17 cellular contexts compared by ENCODE assay signal in genomic region chrX:265502-265901, GRCh38.
"Had no signal": no experiment of that assay in that cellular context is flagged by ENCODE, and none has a peak within 500 bp of the region (broad histone marks: within the 10 kb centered on the region; RNA-seq: fewer than 3 reads in every experiment).

No MANE protein-coding gene starts in this region.

- ATAC-seq: activated CD4-positive, alpha-beta T cell treated with anti-CD3 and anti-CD28 coated beads for 36 hours; activated CD8-positive, alpha-beta T cell treated with anti-CD3 and anti-CD28 coated beads, Interleukin-2, amount 10 ng/mL, durations not matched to agents 7 days and 5 days; activated naive CD4-positive, alpha-beta T cell treated with anti-CD3 and anti-CD28 coated beads, Interleukin-2, amount 50 U/mL, for 72 hours; natural killer cell treated with Interleukin-12 subunit alpha and Interleukin-12 subunit beta and Interleukin-15 and Interleukin-18, amount 100 ng/mL, for 72 hours; stimulated activated naive CD8-positive, alpha-beta T cell treated with anti-CD3 and anti-CD28 coated beads, Interleukin-15, amount 100 ng/mL, for 72 hours had no signal

- H3K27ac ChIP-seq: brain microvascular endothelial cell, esophagus muscularis mucosa, thyroid gland, vagina had no signal

- H3K4me3 Mint-ChIP-seq: activated CD4-positive, alpha-beta T cell treated with anti-CD3 and anti-CD28 coated beads for 36 hours; activated CD8-positive, alpha-beta T cell treated with anti-CD3 and anti-CD28 coated beads, Interleukin-2, amount 10 ng/mL, durations not matched to agents 7 days and 5 days; memory B cell; natural killer cell treated with Interleukin-12 subunit alpha and Interleukin-12 subunit beta and Interleukin-15 and Interleukin-18, amount 100 ng/mL, for 72 hours; stimulated activated naive CD8-positive, alpha-beta T cell treated with anti-CD3 and anti-CD28 coated beads, Interleukin-15, amount 100 ng/mL, for 72 hours had no signal

- H3K27me3 Mint-ChIP-seq: activated CD4-positive, alpha-beta T cell treated with anti-CD3 and anti-CD28 coated beads for 36 hours; memory B cell; natural killer cell treated with Interleukin-12 subunit alpha and Interleukin-12 subunit beta and Interleukin-15 and Interleukin-18, amount 100 ng/mL, for 72 hours; stimulated activated naive CD8-positive, alpha-beta T cell treated with anti-CD3 and anti-CD28 coated beads, Interleukin-15, amount 100 ng/mL, for 72 hours had no signal

- H3K4me3 ChIP-seq: esophagus muscularis mucosa, thyroid gland, vagina had no signal

- H3K9me3 ChIP-seq: esophagus muscularis mucosa, thyroid gland, vagina had no signal

- H3K9me3 Mint-ChIP-seq: activated naive CD4-positive, alpha-beta T cell treated with anti-CD3 and anti-CD28 coated beads, Interleukin-2, amount 50 U/mL, for 72 hours; activated T-helper 2 cell treated with anti-CD3 and anti-CD28 coated beads, Interferon-gamma antibody, Interleukin-2, Interleukin-4, amounts not matched to agents 10 μg/mL and 5 μg/mL and 100 μg/mL, durations not matched to agents 14 hours and 24 hours and 36 hours; memory B cell; natural killer cell treated with Interleukin-12 subunit alpha and Interleukin-12 subunit beta and Interleukin-15 and Interleukin-18, amount 100 ng/mL, for 72 hours; stimulated activated naive CD8-positive, alpha-beta T cell treated with anti-CD3 and anti-CD28 coated beads, Interleukin-15, amount 100 ng/mL, for 72 hours had no signal

- H3K27ac Mint-ChIP-seq: activated CD4-positive, alpha-beta T cell treated with anti-CD3 and anti-CD28 coated beads for 36 hours; activated CD8-positive, alpha-beta T cell treated with anti-CD3 and anti-CD28 coated beads, Interleukin-2, amount 10 ng/mL, durations not matched to agents 7 days and 5 days; activated T-helper 2 cell treated with anti-CD3 and anti-CD28 coated beads, Interferon-gamma antibody, Interleukin-2, Interleukin-4, amounts not matched to agents 10 μg/mL and 5 μg/mL and 100 μg/mL, durations not matched to agents 14 hours and 24 hours and 36 hours; memory B cell; natural killer cell treated with Interleukin-12 subunit alpha and Interleukin-12 subunit beta and Interleukin-15 and Interleukin-18, amount 100 ng/mL, for 72 hours; stimulated activated naive CD8-positive, alpha-beta T cell treated with anti-CD3 and anti-CD28 coated beads, Interleukin-15, amount 100 ng/mL, for 72 hours had no signal

- H3K4me1 Mint-ChIP-seq: activated CD4-positive, alpha-beta T cell treated with anti-CD3 and anti-CD28 coated beads for 36 hours; memory B cell; stimulated activated naive CD8-positive, alpha-beta T cell treated with anti-CD3 and anti-CD28 coated beads, Interleukin-15, amount 100 ng/mL, for 72 hours had no signal

- FAIRE-seq: endometrium had no signal

- H3K4me1 ChIP-seq: thyroid gland, vagina had no signal

- DNase-seq: activated CD4-positive, alpha-beta T cell treated with anti-CD3 and anti-CD28 coated beads for 36 hours; activated CD8-positive, alpha-beta T cell treated with anti-CD3 and anti-CD28 coated beads, Interleukin-2, amount 10 ng/mL, durations not matched to agents 7 days and 5 days; brain microvascular endothelial cell; glutamatergic neuron; nucleus accumbens; stimulated activated CD4-positive, alpha-beta T cell treated with anti-CD3 and anti-CD28 coated beads, Interleukin-4, amount 100 ng/mL, for 24 hours; SW 1271; T-helper 9 cell; thyroid gland had no signal

- H3K27me3 ChIP-seq: brain microvascular endothelial cell, esophagus muscularis mucosa, thyroid gland, vagina had no signal

- H3K36me3 ChIP-seq: brain microvascular endothelial cell, esophagus muscularis mucosa, thyroid gland, vagina had no signal

- H3K36me3 Mint-ChIP-seq: activated naive CD4-positive, alpha-beta T cell treated with anti-CD3 and anti-CD28 coated beads, Interleukin-2, amount 50 U/mL, for 72 hours; memory B cell; natural killer cell treated with Interleukin-12 subunit alpha and Interleukin-12 subunit beta and Interleukin-15 and Interleukin-18, amount 100 ng/mL, for 72 hours had no signal
